Comparison of ENCODE assay signal across 14 cellular contexts in the genomic region with DNA sequence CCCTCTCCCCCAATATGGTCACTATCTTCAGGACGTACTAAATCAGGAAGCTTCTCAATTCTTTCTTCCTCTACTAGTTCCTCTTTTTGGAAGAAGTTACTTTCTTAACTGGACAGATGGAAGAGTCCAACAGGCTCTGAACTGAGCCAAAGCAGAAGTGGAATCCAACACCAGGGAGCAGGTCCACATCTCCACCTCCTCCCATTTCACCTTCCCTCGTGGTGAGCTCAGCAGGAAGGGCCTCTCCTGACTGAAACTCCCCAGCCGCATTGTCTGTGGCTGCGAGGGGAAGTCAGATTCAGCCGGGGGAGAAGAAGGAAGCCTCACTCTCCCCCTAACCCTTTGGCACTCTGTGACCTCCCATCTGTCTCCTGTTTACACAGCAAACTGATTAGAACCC.
DNase-seq lines count a peak whose midpoint lies in the region; FAIRE-seq and TF ChIP-seq lines count a peak whose summit lies in the region.
"Had no signal": no experiment of that assay in that cellular context is flagged by ENCODE, and none has a peak within 500 bp of the region (broad histone marks: within the 10 kb centered on the region; RNA-seq: fewer than 3 reads in every experiment).

No MANE protein-coding gene starts in this region.

- H3K36me3 Mint-ChIP-seq in CD14-positive monocyte (no peaks in the 10 kb centered on the region), IgD-negative memory B cell (no peaks in the 10 kb centered on the region)

- H3K9me3 Mint-ChIP-seq in CD14-positive monocyte (peaks cover 0 to 7% (median 0%) of the 10 kb centered on the region in 7 donors), IgD-negative memory B cell (no peaks in the 10 kb centered on the region)
- H3K9me3 Mint-ChIP-seq: activated T-cell treated with anti-CD3 and anti-CD28 coated beads, Interleukin-2, amount 50 U/mL, for 4 hours had no signal

- peaks cover 49% of the 10 kb centered on the region for H3K4me1 Mint-ChIP-seq in CD14-positive monocyte
- peaks cover 36 to 41% (median 39%) of the 10 kb centered on the region in 3 donors for H3K4me1 Mint-ChIP-seq in IgD-negative memory B cell

- H3K27me3 Mint-ChIP-seq in CD14-positive monocyte (ENCODE audit: low read depth in 3 of 3), result peaks cover 0 to 2% (median 0%) of the 10 kb centered on the region in 3 donors
- no peaks in the 10 kb centered on the region for H3K27me3 Mint-ChIP-seq in IgD-negative memory B cell

- intact Hi-C loops in CD14-positive monocyte (cut with micrococcal nuclease), result loop anchor here in 1 of 2 donors (10.0 kb wide), 1 partner anchor 48 kb away; no protein-coding TSS in a partner anchor

- no peak for TF ChIP-seq CTCF in CD14-positive monocyte (IDR thresholded peaks at IDR 0.05)
- TF ChIP-seq CTCF in D721Med (IDR thresholded peaks at IDR 0.05; ENCODE audit: insufficient read depth, missing control alignments), result no peak

- peak overlapping the region; percentile 63 to 71 for H3K4me3 Mint-ChIP-seq in CD14-positive monocyte
- peak overlapping the region; percentile 12 to 91 (median 52) for H3K4me3 Mint-ChIP-seq in IgD-negative memory B cell
- H3K4me3 Mint-ChIP-seq: activated T-cell treated with anti-CD3 and anti-CD28 coated beads, Interleukin-2, amount 50 U/mL, for 4 hours had no signal

- H3K27ac Mint-ChIP-seq in CD14-positive monocyte (peak overlapping the region; percentile 88 to 96 (median 94)), IgD-negative memory B cell (peak overlapping the region; percentile 17 to 43 (median 28))

- peak; percentile 63 for DNase-seq in CD14-positive monocyte (ENCODE audit: low spot score)
- DNase-seq in SKM-1 treated with dmso at 0.1 percent for 144 hours (lab: John Stamatoyannopoulos, UW; ENCODE audit: unreplicated experiment), result peak; percentile 99
- DNase-seq in medulla oblongata (ENCODE audit: extremely low spot score), result peak; percentile 61
- no peak for DNase-seq in D721Med (ENCODE audit: insufficient read length, low spot score)
- DNase-seq in foreskin melanocyte, result no peak
- DNase-seq in T-helper 9 cell, result no peak
- no peak for DNase-seq in GM19238 (ENCODE audit: insufficient read length, low spot score)
- DNase-seq: activated CD4-positive, alpha-beta T cell treated with anti-CD3 and anti-CD28 coated beads for 4 hours; activated T-cell treated with anti-CD3 and anti-CD28 coated beads, Interleukin-2, amount 50 U/mL, for 4 hours; midbrain; NCI-H2081; NK-92 treated with Interleukin-12 subunit alpha and Interleukin-12 subunit beta, amount 100 ng/mL, for 24 hours; SW 1271 had no signal

- no peak for FAIRE-seq in D721Med (lab: Jason Lieb, UNC)

Comparison
In these comparisons a context has a peak if more than half of its experiments do, and no peak if none do; other contexts are left out.
1. DNase-seq: peak in CD14-positive monocyte (single experiment), SKM-1 treated with dmso at 0.1 percent for 144 hours (single experiment) and medulla oblongata (single experiment); none in D721Med (single experiment), foreskin melanocyte (single experiment), T-helper 9 cell (single experiment) and GM19238 (single experiment).